ENCODE assay signal across 1 cellular context in genomic region chr19:35461050-35461449, GRCh38.
A peak's percentile ranks its signal among the peaks of the same experiment; 100 is the strongest.
TF ChIP-seq lines count a peak whose summit lies in the region.

No MANE protein-coding gene starts in this region.

TF ChIP-seq in K562, 482 proteins besides CTCF, POLR2A, EP300 and RAD21:
- TF ChIP-seq TFAM (CRISPR knock-in tag; conservative IDR thresholded peaks at IDR 0.05) (no peak), CBX8 (IDR thresholded peaks at IDR 0.05; ENCODE audit: borderline replicate concordance, extremely low read depth, low read depth, low read length, poor library complexity, severe bottlenecking) (peak; percentile 31), SOX6 (IDR thresholded peaks at IDR 0.05) (no peak), PHF21A (IDR thresholded peaks at IDR 0.05; ENCODE audit: borderline replicate concordance, low read depth) (no peak), ZNF695 (CRISPR knock-in tag; IDR thresholded peaks at IDR 0.05) (no peak), POLR2B (IDR thresholded peaks at IDR 0.05; ENCODE audit: low read depth, partially characterized antibody) (no peak)
TF ChIP-seq in K562: peak in this region for 1.
